Comparison of ENCODE assay signal across 8 cellular contexts in genomic region chr1:26234644-26235384, GRCh38. TPM values are rescaled to one million over a fixed set of nuclear protein-coding genes. Genes with fewer than 3 reads are reported as not detected.
DNase-seq lines count a peak whose midpoint lies in the region; ATAC-seq and TF ChIP-seq lines count a peak whose summit lies in the region.

No MANE protein-coding gene starts in this region.

- no peaks in the 10 kb centered on the region for H3K9me3 ChIP-seq in iPS DF 6.9 (ENCODE audit: control insufficient read depth, insufficient read depth, low read length)
- no peaks in the 10 kb centered on the region for H3K9me3 ChIP-seq in skeletal muscle satellite cell (replicated peaks; ENCODE audit: low read length)

- H3K4me1 ChIP-seq in iPS DF 6.9 (ENCODE audit: control insufficient read depth, insufficient read depth, low read length) (no peaks in the 10 kb centered on the region), skeletal muscle satellite cell (ENCODE audit: control insufficient read depth, insufficient read depth, low read length) (peaks cover 23% of the 10 kb centered on the region)

- peak overlapping the region; percentile 99 for H3K4me3 Mint-ChIP-seq in activated naive CD8-positive, alpha-beta T cell treated with anti-CD3 and anti-CD28 coated beads for 36 hours

- TF ChIP-seq CTCF in GM12875 (IDR thresholded peaks at IDR 0.05; ENCODE audit: borderline replicate concordance, insufficient read depth, low read depth, low read length): 0 out of 2 replicates have a peak, but pooled peaks have one; percentile 7
- no peak for TF ChIP-seq CTCF in LNCaP clone FGC (IDR thresholded peaks at IDR 0.05; ENCODE audit: control insufficient read depth, extremely low read depth, insufficient read depth)

- peaks cover 35% of the 10 kb centered on the region for H3K4me1 Mint-ChIP-seq in activated naive CD8-positive, alpha-beta T cell treated with anti-CD3 and anti-CD28 coated beads for 36 hours

- no CpG with 5 or more reads among the region's 30 CpGs for whole genome bisulfite sequencing in iPS DF 6.9 (ENCODE audit: insufficient coverage, insufficient read length)

- no peaks in the 10 kb centered on the region for H3K9me3 Mint-ChIP-seq in activated naive CD8-positive, alpha-beta T cell treated with anti-CD3 and anti-CD28 coated beads for 36 hours

- peaks cover 30% of the 10 kb centered on the region for H3K36me3 Mint-ChIP-seq in activated naive CD8-positive, alpha-beta T cell treated with anti-CD3 and anti-CD28 coated beads for 36 hours

- H3K36me3 ChIP-seq in iPS DF 6.9 (ENCODE audit: control insufficient read depth, insufficient read depth, low read length) (no peaks in the 10 kb centered on the region), skeletal muscle satellite cell (ENCODE audit: insufficient read depth, low read length) (no peaks in the 10 kb centered on the region)

- H3K27me3 Mint-ChIP-seq in activated naive CD8-positive, alpha-beta T cell treated with anti-CD3 and anti-CD28 coated beads for 36 hours: no peaks in the 10 kb centered on the region

- peak overlapping the region; percentile 89 for H3K4me2 ChIP-seq in skeletal muscle satellite cell (ENCODE audit: low read length)

- H3K27me3 ChIP-seq in iPS DF 6.9 (ENCODE audit: control insufficient read depth, insufficient read depth, low read length) (no peaks in the 10 kb centered on the region), skeletal muscle satellite cell (ENCODE audit: control insufficient read depth, insufficient read depth, low read length) (no peaks in the 10 kb centered on the region)

- no peak for ATAC-seq in GM19351 (IDR thresholded peaks at IDR 0.05; ENCODE audit: unreplicated experiment)

- H3K4me3 ChIP-seq in GM12875 (ENCODE audit: low read depth, low read length) (peak overlapping the region; percentile 71), LNCaP clone FGC (ENCODE audit: low read depth, low read length) (peak overlapping the region; percentile 82), iPS DF 6.9 (ENCODE audit: low read length) (peak overlapping the region; percentile 64), skeletal muscle satellite cell (ENCODE audit: low read length) (peak overlapping the region; percentile 98)

- H3K27ac ChIP-seq in iPS DF 6.9 (ENCODE audit: low read length): no peak overlapping the region

- peak overlapping the region; percentile 88 for H3K9ac ChIP-seq in skeletal muscle satellite cell (ENCODE audit: low read depth, low read length)

- peak; percentile 24 for DNase-seq in AG20443 (ENCODE audit: low spot score)
- DNase-seq in LNCaP clone FGC (ENCODE audit: low read depth): no peak
- no peak for DNase-seq in activated naive CD8-positive, alpha-beta T cell treated with anti-CD3 and anti-CD28 coated beads for 36 hours
- DNase-seq in iPS DF 6.9 (ENCODE audit: low read depth, low spot score): no peak
- no peak for DNase-seq in activated effector memory CD4-positive, alpha-beta T cell treated with Interleukin-2 at 50 U/mL for 16 hours

- peak overlapping the region; percentile 95 for H3K27ac Mint-ChIP-seq in activated naive CD8-positive, alpha-beta T cell treated with anti-CD3 and anti-CD28 coated beads for 36 hours

RNA-seq across cellular contexts. Expression of gene CEP85, which starts 0.8 kb away (rescaled TPM):
- total RNA-seq in activated naive CD8-positive, alpha-beta T cell treated with anti-CD3 and anti-CD28 coated beads for 36 hours: 10 to 100 TPM; 28.1 to 29.6 TPM
- 6.3 and 8.3 TPM in 2 replicates for total RNA-seq in skeletal muscle satellite cell (2012; rRNA removed)

RNA-seq across cellular contexts. Expression of gene CATSPER4, which starts 44.4 kb away (rescaled TPM):
- not detected for total RNA-seq in activated naive CD8-positive, alpha-beta T cell treated with anti-CD3 and anti-CD28 coated beads for 36 hours
- not detected in 2 replicates for total RNA-seq in skeletal muscle satellite cell (2012; rRNA removed)

RNA-seq across cellular contexts. Expression of gene SH3BGRL3, which starts 45.1 kb away (rescaled TPM):
- 100 to 1,000 TPM; 292 to 295 TPM for total RNA-seq in activated naive CD8-positive, alpha-beta T cell treated with anti-CD3 and anti-CD28 coated beads for 36 hours
- 36.2 and 43.2 TPM in 2 replicates for total RNA-seq in skeletal muscle satellite cell (2012; rRNA removed)

RNA-seq across cellular contexts. Expression of gene CNKSR1, which starts 57.5 kb away (rescaled TPM):
- 1 to 10 TPM; 2.2 to 2.4 TPM for total RNA-seq in activated naive CD8-positive, alpha-beta T cell treated with anti-CD3 and anti-CD28 coated beads for 36 hours
- total RNA-seq in skeletal muscle satellite cell (2012; rRNA removed): not detected in 2 replicates
